ENCODE assay signal across 30 cellular contexts in genomic region chr1:23910144-23910543, GRCh38. TPM values are rescaled to one million over a fixed set of nuclear protein-coding genes. Genes with fewer than 3 reads are reported as not detected.
DNase-seq lines count a peak whose midpoint lies in the region; ATAC-seq and TF ChIP-seq lines count a peak whose summit lies in the region.
"Had no signal": no experiment of that assay in that cellular context is flagged by ENCODE, and none has a peak within 500 bp of the region (broad histone marks: within the 10 kb centered on the region; RNA-seq: fewer than 3 reads in every experiment).

No MANE protein-coding gene starts in this region.

- H3K4me1 Mint-ChIP-seq in IgD-negative memory B cell: peaks cover 43 to 57% (median 48%) of the 10 kb centered on the region in 3 donors
- H3K4me1 Mint-ChIP-seq in activated CD8-positive, alpha-beta T cell treated with anti-CD3 and anti-CD28 coated beads, Interleukin-2, amount 10 ng/mL, durations not matched to agents 7 days and 5 days (ENCODE audit: low read depth): peaks cover 82% of the 10 kb centered on the region
- peaks cover 58 to 64% of the 10 kb centered on the region in 2 donors for H3K4me1 Mint-ChIP-seq in natural killer cell
- H3K4me1 Mint-ChIP-seq: neural crest cell had no signal

- peak overlapping the region; percentile 80 for H3K4me3 ChIP-seq in DOHH2 (ENCODE audit: low read length)
- no peak overlapping the region for H3K4me3 ChIP-seq in ovary
- H3K4me3 ChIP-seq in mucosa of descending colon: no peak overlapping the region
- H3K4me3 ChIP-seq: ascending aorta, GM23248, hepatocyte, left ventricle myocardium inferior, sigmoid colon, SK-N-MC, uterus had no signal

- ATAC-seq in activated CD8-positive, alpha-beta T cell treated with anti-CD3 and anti-CD28 coated beads, Interleukin-2, amount 10 ng/mL, durations not matched to agents 7 days and 5 days: no peak
- ATAC-seq in natural killer cell (peak in 1 of 3 donors; percentile 14), GM18520 (IDR thresholded peaks at IDR 0.05; ENCODE audit: unreplicated experiment) (no peak), GM19397 (IDR thresholded peaks at IDR 0.05; ENCODE audit: unreplicated experiment) (no peak), mucosa of descending colon (no peak)
- ATAC-seq: activated T-cell treated with anti-CD3 and anti-CD28 coated beads, Interleukin-2, amount 50 U/mL, for 4 hours; HepG2 had no signal

- no peaks in the 10 kb centered on the region for H3K9me3 ChIP-seq in DOHH2 (ENCODE audit: control insufficient read depth, insufficient read depth, low read length)
- H3K9me3 ChIP-seq in ovary: no peaks in the 10 kb centered on the region
- H3K9me3 ChIP-seq in mucosa of descending colon: no peaks in the 10 kb centered on the region
- H3K9me3 ChIP-seq: ascending aorta, left ventricle myocardium inferior, sigmoid colon, uterus had no signal

- H3K4me1 ChIP-seq in DOHH2 (ENCODE audit: control insufficient read depth, low read length): peaks cover 99% of the 10 kb centered on the region
- no peaks in the 10 kb centered on the region for H3K4me1 ChIP-seq in ovary (ENCODE audit: insufficient read depth)
- H3K4me1 ChIP-seq in mucosa of descending colon (ENCODE audit: low read depth): peaks cover 4% of the 10 kb centered on the region
- H3K4me1 ChIP-seq: ascending aorta, left ventricle myocardium inferior, sigmoid colon, uterus had no signal

- TF ChIP-seq POLR2A in ovary (IDR thresholded peaks at IDR 0.05): no peak

- intact Hi-C loops in natural killer cell (cut with micrococcal nuclease): loop anchor here (2.0 kb wide), 1 partner anchor 13 kb away; no protein-coding TSS in a partner anchor
- intact Hi-C loops in ovary (cut with DNase I): no loop called here
- intact Hi-C loops in mucosa of descending colon (cut with DNase I, micrococcal nuclease): loop anchor here in 1 of 2 donors (10.0 kb wide), 1 partner anchor 135 kb away; the partner anchor contains the start of gene PITHD1

- no peak for TF ChIP-seq CTCF in DOHH2 (IDR thresholded peaks at IDR 0.05; ENCODE audit: low read depth, low read length, poor library complexity, severe bottlenecking)
- TF ChIP-seq CTCF in natural killer cell (IDR thresholded peaks at IDR 0.05): no peak
- TF ChIP-seq CTCF in ovary (IDR thresholded peaks at IDR 0.05): no peak
- TF ChIP-seq CTCF in mucosa of descending colon (IDR thresholded peaks at IDR 0.05): no peak

- H3K36me3 ChIP-seq in DOHH2 (ENCODE audit: control insufficient read depth, low read length): peaks cover 25% of the 10 kb centered on the region
- no peaks in the 10 kb centered on the region for H3K36me3 ChIP-seq in ovary
- no peaks in the 10 kb centered on the region for H3K36me3 ChIP-seq in mucosa of descending colon (ENCODE audit: low read depth)
- H3K36me3 ChIP-seq: ascending aorta, left ventricle myocardium inferior, sigmoid colon, uterus had no signal

- H3K4me2 ChIP-seq in DOHH2 (ENCODE audit: low read length): peak overlapping the region; percentile 98
- H3K4me2 ChIP-seq: hepatocyte had no signal

- H3K9me3 Mint-ChIP-seq in IgD-negative memory B cell (no peaks in the 10 kb centered on the region), natural killer cell (no peaks in the 10 kb centered on the region)
- no peaks in the 10 kb centered on the region for H3K9me3 Mint-ChIP-seq in activated CD8-positive, alpha-beta T cell treated with anti-CD3 and anti-CD28 coated beads, Interleukin-2, amount 10 ng/mL, durations not matched to agents 7 days and 5 days (ENCODE audit: insufficient read depth)
- H3K9me3 Mint-ChIP-seq: activated T-cell treated with anti-CD3 and anti-CD28 coated beads, Interleukin-2, amount 50 U/mL, for 4 hours; CD4-positive, CD25-positive, alpha-beta regulatory T cell; mesothelial cell of epicardium; neural crest cell had no signal

- no peak for DNase-seq in activated CD8-positive, alpha-beta T cell treated with anti-CD3 and anti-CD28 coated beads, Interleukin-2, amount 10 ng/mL, durations not matched to agents 7 days and 5 days
- no peak for DNase-seq in natural killer cell
- DNase-seq in ovary: no peak
- no peak for DNase-seq in mucosa of descending colon
- DNase-seq: activated CD4-positive, CD25-positive, alpha-beta regulatory T cell treated with anti-CD3 and anti-CD28 coated beads, Interleukin-2, amount 50 U/mL, for 72 hours; activated T-cell treated with anti-CD3 and anti-CD28 coated beads, Interleukin-2, amount 50 U/mL, for 4 hours; caudate nucleus; GF-D8; GM23248; left ventricle myocardium inferior; NCI-H1436; NCI-H2171; sigmoid colon; stimulated activated CD8-positive, alpha-beta memory T cell treated with anti-CD3 and anti-CD28 coated beads, Interleukin-4, amount 100 ng/mL, for 48 hours; uterus had no signal

- POLR2A ChIA-PET in activated CD8-positive, alpha-beta T cell treated with anti-CD3 and anti-CD28 coated beads, Interleukin-2, amount 10 ng/mL, durations not matched to agents 7 days and 5 days (lab: Charles Lee): interaction anchor here (0.6 to 2.2 kb wide), 4 partner anchors 13 to 132 kb away, joined by 3 to 7 read pairs (median 6); partner anchors contain the start of genes PITHD1 and PNRC2

- H4K20me1 ChIP-seq in DOHH2 (ENCODE audit: control insufficient read depth, insufficient read depth, low read depth, low read length): no peaks in the 10 kb centered on the region

- peaks cover 56% of the 10 kb centered on the region for H3F3A ChIP-seq in DOHH2 (ENCODE audit: control insufficient read depth, insufficient read depth)

- H3K27ac ChIP-seq in DOHH2 (ENCODE audit: low read depth, low read length) (peak overlapping the region; percentile 99), ovary (no peak overlapping the region)
- H3K27ac ChIP-seq: ascending aorta, epithelial cell of prostate, GM23248, hepatocyte, left ventricle myocardium inferior, RWPE1, sigmoid colon, SK-N-MC, uterus had no signal

- H3K27ac Mint-ChIP-seq in IgD-negative memory B cell: peak overlapping the region; percentile 89 to 98 (median 94)
- H3K27ac Mint-ChIP-seq in activated CD8-positive, alpha-beta T cell treated with anti-CD3 and anti-CD28 coated beads, Interleukin-2, amount 10 ng/mL, durations not matched to agents 7 days and 5 days: peak overlapping the region; percentile 49
- H3K27ac Mint-ChIP-seq in natural killer cell: peak overlapping the region; percentile 50 to 89
- H3K27ac Mint-ChIP-seq: mesothelial cell of epicardium had no signal

- no peaks in the 10 kb centered on the region for H3K27me3 ChIP-seq in DOHH2 (ENCODE audit: control insufficient read depth, low read length)
- H3K27me3 ChIP-seq in ovary: no peaks in the 10 kb centered on the region
- H3K27me3 ChIP-seq: ascending aorta, hepatocyte, uterus had no signal

- H3K9me2 ChIP-seq in DOHH2 (replicated peaks; ENCODE audit: control insufficient read depth, low read length): no peaks in the 10 kb centered on the region

- H3K27me3 Mint-ChIP-seq in IgD-negative memory B cell (no peaks in the 10 kb centered on the region), natural killer cell (ENCODE audit: low read depth in 2 of 2) (peaks cover 0 to 7% of the 10 kb centered on the region in 2 donors)
- H3K27me3 Mint-ChIP-seq in activated CD8-positive, alpha-beta T cell treated with anti-CD3 and anti-CD28 coated beads, Interleukin-2, amount 10 ng/mL, durations not matched to agents 7 days and 5 days (ENCODE audit: low read depth): no peaks in the 10 kb centered on the region

- WGBS in ovary, 3 donors: 91 to 92% (median 91%) methylated on average over 8 of the region's 8 CpGs

- peaks cover 39% of the 10 kb centered on the region for H3K79me2 ChIP-seq in DOHH2 (ENCODE audit: control insufficient read depth, low read length)
- H3K79me2 ChIP-seq: hepatocyte had no signal

- H3K4me3 Mint-ChIP-seq in IgD-negative memory B cell: peak overlapping the region; percentile 95 to 98 (median 97)
- peak overlapping the region; percentile 58 for H3K4me3 Mint-ChIP-seq in activated CD8-positive, alpha-beta T cell treated with anti-CD3 and anti-CD28 coated beads, Interleukin-2, amount 10 ng/mL, durations not matched to agents 7 days and 5 days
- H3K4me3 Mint-ChIP-seq in natural killer cell: peak overlapping the region; percentile 87
- H3K4me3 Mint-ChIP-seq: activated T-cell treated with anti-CD3 and anti-CD28 coated beads, Interleukin-2, amount 50 U/mL, for 4 hours; mesothelial cell of epicardium; neural crest cell had no signal

- peaks cover 13% of the 10 kb centered on the region for H3K36me3 Mint-ChIP-seq in IgD-negative memory B cell
- H3K36me3 Mint-ChIP-seq in activated CD8-positive, alpha-beta T cell treated with anti-CD3 and anti-CD28 coated beads, Interleukin-2, amount 10 ng/mL, durations not matched to agents 7 days and 5 days (ENCODE audit: low read depth): peaks cover 21% of the 10 kb centered on the region
- H3K36me3 Mint-ChIP-seq in natural killer cell: no peaks in the 10 kb centered on the region
- H3K36me3 Mint-ChIP-seq: activated naive CD4-positive, alpha-beta T cell treated with anti-CD3 and anti-CD28 coated beads, Interleukin-2, amount 10 ng/mL, durations not matched to agents 7 days and 5 days; CD4-positive, CD25-positive, alpha-beta regulatory T cell; mesothelial cell of epicardium had no signal

- CTCF ChIA-PET in activated CD8-positive, alpha-beta T cell treated with anti-CD3 and anti-CD28 coated beads, Interleukin-2, amount 10 ng/mL, durations not matched to agents 7 days and 5 days (lab: Charles Lee): interaction anchor here (0.8 to 3.9 kb wide), 6 partner anchors 9 to 211 kb away, joined by 3 to 26 read pairs (median 4); no protein-coding TSS in a partner anchor

- no peak for TF ChIP-seq EP300 in ovary (IDR thresholded peaks at IDR 0.05)

RNA-seq across cellular contexts. Expression of gene CNR2, which starts 3.0 kb away (rescaled TPM):
- 52.1 TPM for polyA plus RNA-seq in IgD-negative memory B cell
- total RNA-seq in activated CD8-positive, alpha-beta T cell treated with anti-CD3 and anti-CD28 coated beads, Interleukin-2, amount 10 ng/mL, durations not matched to agents 7 days and 5 days: 1 to 10 TPM; 3.4 to 3.7 TPM
- 10 to 100 TPM in 1 of 3 donors, 1 to 10 TPM in 2; 5.3 to 12.0 (median 6.1) TPM for total RNA-seq in natural killer cell
- under 1 TPM in 2 of 7 donors, not detected in 5; 0.03 to 0.11 TPM for total RNA-seq in ovary
- under 1 TPM in 1 of 2 donors, not detected in 1; 0.10 TPM for polyA plus RNA-seq in ovary
- under 1 TPM; 0.06 to 0.19 (median 0.17) TPM for total RNA-seq in mucosa of descending colon
- total RNA-seq: ascending aorta, GM23248, hepatocyte, HepG2, left ventricle myocardium inferior, M059J, mesothelial cell of epicardium, neural crest cell, sigmoid colon had no signal
- polyA plus RNA-seq: GM23248, hepatocyte, HepG2 had no signal

RNA-seq across cellular contexts. Expression of gene FUCA1, which starts 42.1 kb away (rescaled TPM):
- polyA plus RNA-seq in IgD-negative memory B cell (14.7 TPM), ovary (100 to 1,000 TPM in 1 of 2 donors, 10 to 100 TPM in 1; 25.0 to 112 TPM)
- total RNA-seq in activated CD8-positive, alpha-beta T cell treated with anti-CD3 and anti-CD28 coated beads, Interleukin-2, amount 10 ng/mL, durations not matched to agents 7 days and 5 days: 1 to 10 TPM; 7.1 to 7.3 TPM
- total RNA-seq in natural killer cell (10 to 100 TPM in 2 of 3 donors, 1 to 10 TPM in 1; 6.8 to 12.5 (median 11.9) TPM), ovary (10 to 100 TPM; 21.7 to 66.1 (median 25.6) TPM), mucosa of descending colon (100 to 1,000 TPM in 2 of 3 donors, 10 to 100 TPM in 1; 82.2 to 171 (median 159) TPM)

RNA-seq across cellular contexts. Expression of gene PNRC2, which starts 49.5 kb away (rescaled TPM):
- polyA plus RNA-seq in IgD-negative memory B cell (143 TPM), ovary (100 to 1,000 TPM in 1 of 2 donors, 10 to 100 TPM in 1; 92.4 to 119 TPM)
- total RNA-seq in activated CD8-positive, alpha-beta T cell treated with anti-CD3 and anti-CD28 coated beads, Interleukin-2, amount 10 ng/mL, durations not matched to agents 7 days and 5 days: 100 to 1,000 TPM; 129 to 134 TPM
- total RNA-seq in natural killer cell (100 to 1,000 TPM; 124 to 205 (median 180) TPM), ovary (100 to 1,000 TPM in 3 of 7 donors, 10 to 100 TPM in 4; 72.5 to 121 (median 99.0) TPM), mucosa of descending colon (100 to 1,000 TPM; 116 to 137 (median 121) TPM)
